ENCODE assay signal across 8 cellular contexts in genomic region chr5:10355071-10355889, GRCh38. TPM values are rescaled to one million over a fixed set of nuclear protein-coding genes. Genes with fewer than 3 reads are reported as not detected.
A peak's percentile ranks its signal among the peaks of the same experiment; 100 is the strongest.
DNase-seq lines count a peak whose midpoint lies in the region; ATAC-seq and TF ChIP-seq lines count a peak whose summit lies in the region.

No MANE protein-coding gene starts in this region.

- peaks cover 0 to 45% (median 11%) of the 10 kb centered on the region in 4 donors for H3K4me1 ChIP-seq in tibial artery

- H3K4me3 Mint-ChIP-seq in activated naive CD8-positive, alpha-beta T cell treated with anti-CD3 and anti-CD28 coated beads, Interleukin-2, amount 50 U/mL, for 24 hours: peak overlapping the region; percentile 98

- DNase-seq in GM04503 (ENCODE audit: low read depth) (peak; percentile 25), NAMALWA (ENCODE audit: low spot score) (peak; percentile 90), kidney epithelial cell (ENCODE audit: low read depth) (no peak), tibial artery (no peak)
- DNase-seq in activated naive CD8-positive, alpha-beta T cell treated with anti-CD3 and anti-CD28 coated beads, Interleukin-2, amount 50 U/mL, for 24 hours: no peak

- H3K27ac ChIP-seq in 22Rv1: 0 out of 2 replicates have a peak overlapping the region, but pooled peaks have one; percentile 95
- H3K27ac ChIP-seq in tibial artery: peak overlapping the region; percentile 88 to 91

- H3K9me3 Mint-ChIP-seq in activated naive CD8-positive, alpha-beta T cell treated with anti-CD3 and anti-CD28 coated beads, Interleukin-2, amount 50 U/mL, for 24 hours: no peaks in the 10 kb centered on the region

- peaks cover 10% of the 10 kb centered on the region for H3K36me3 Mint-ChIP-seq in activated naive CD8-positive, alpha-beta T cell treated with anti-CD3 and anti-CD28 coated beads, Interleukin-2, amount 50 U/mL, for 24 hours (ENCODE audit: low read depth)

- H3K4me1 Mint-ChIP-seq in activated naive CD8-positive, alpha-beta T cell treated with anti-CD3 and anti-CD28 coated beads, Interleukin-2, amount 50 U/mL, for 24 hours: peaks cover 55% of the 10 kb centered on the region

- H3K27me3 ChIP-seq in kidney epithelial cell (ENCODE audit: control insufficient read depth, insufficient read depth, low read length): no peaks in the 10 kb centered on the region
- H3K27me3 ChIP-seq in tibial artery: no peaks in the 10 kb centered on the region

- intact Hi-C loops in tibial artery (cut with DNase I; ENCODE audit: low total_unique reads): loop anchor here (10.0 kb wide), 1 partner anchor 250 kb away; no protein-coding TSS in a partner anchor

- no peaks in the 10 kb centered on the region for H3K36me3 ChIP-seq in kidney epithelial cell (ENCODE audit: control insufficient read depth, insufficient read depth, low read length)
- H3K36me3 ChIP-seq in tibial artery: no peaks in the 10 kb centered on the region

- ATAC-seq in activated naive CD8-positive, alpha-beta T cell treated with anti-CD3 and anti-CD28 coated beads, Interleukin-2, amount 50 U/mL, for 24 hours: peak; percentile 47
- ATAC-seq in GM21576 (IDR thresholded peaks at IDR 0.05; ENCODE audit: unreplicated experiment) (no peak), GM19324 (IDR thresholded peaks at IDR 0.05; ENCODE audit: low FRiP score, unreplicated experiment) (no peak)

- TF ChIP-seq CTCF in 22Rv1 (IDR thresholded peaks at IDR 0.05): no peak
- no peak for TF ChIP-seq CTCF in kidney epithelial cell (IDR thresholded peaks at IDR 0.05; ENCODE audit: insufficient read depth, low read length, poor library complexity, severe bottlenecking)
- TF ChIP-seq CTCF in tibial artery (IDR thresholded peaks at IDR 0.05): no peak

- H3K27me3 Mint-ChIP-seq in activated naive CD8-positive, alpha-beta T cell treated with anti-CD3 and anti-CD28 coated beads, Interleukin-2, amount 50 U/mL, for 24 hours: no peaks in the 10 kb centered on the region

- no peaks in the 10 kb centered on the region for H3K9me3 ChIP-seq in tibial artery

- peak overlapping the region; percentile 97 for H3K27ac Mint-ChIP-seq in activated naive CD8-positive, alpha-beta T cell treated with anti-CD3 and anti-CD28 coated beads, Interleukin-2, amount 50 U/mL, for 24 hours

- H3K4me3 ChIP-seq in kidney epithelial cell (ENCODE audit: low read depth, low read length) (peak overlapping the region; percentile 92), tibial artery (peak overlapping the region; percentile 79 to 82)

RNA-seq across cellular contexts. Expression of gene MARCHF6, which starts 1.8 kb away (rescaled TPM):
- total RNA-seq in kidney epithelial cell: 40.7 and 47.1 TPM in 2 replicates

RNA-seq across cellular contexts. Expression of gene CMBL, which starts 47.6 kb away (rescaled TPM):
- total RNA-seq in kidney epithelial cell: 7.7 and 7.8 TPM in 2 replicates

Comparison
In these comparisons a context has a peak if more than half of its experiments do, and no peak if none do; other contexts are left out.
1. DNase-seq: peak in GM04503 (single experiment) and NAMALWA (single experiment); none in activated naive CD8-positive, alpha-beta T cell treated with anti-CD3 and anti-CD28 coated beads, Interleukin-2, amount 50 U/mL, for 24 hours (single experiment), kidney epithelial cell (single experiment) and tibial artery (0 of 2).